ENCODE assay signal across 18 cellular contexts in genomic region chr2:10022464-10022863, GRCh38. TPM values are rescaled to one million over a fixed set of nuclear protein-coding genes. Genes with fewer than 3 reads are reported as not detected.
DNase-seq lines count a peak whose midpoint lies in the region; TF ChIP-seq lines count a peak whose summit lies in the region.
"Had no signal": no experiment of that assay in that cellular context is flagged by ENCODE, and none has a peak within 500 bp of the region (broad histone marks: within the 10 kb centered on the region; RNA-seq: fewer than 3 reads in every experiment).

No MANE protein-coding gene starts in this region.

- H3K9me3 ChIP-seq in liver (ENCODE audit: control insufficient read depth in 4 of 4, low read length in 3 of 4): no peaks in the 10 kb centered on the region
- H3K9me3 ChIP-seq in sigmoid colon: no peaks in the 10 kb centered on the region
- H3K9me3 ChIP-seq: BE2C had no signal

- peak; percentile 20 for DNase-seq in chondrocyte (ENCODE audit: low spot score)
- DNase-seq in sigmoid colon: peak; percentile 34
- DNase-seq in NCI-H446 (lab: John Stamatoyannopoulos, UW): no peak
- DNase-seq in activated naive CD4-positive, alpha-beta T cell (lab: John Stamatoyannopoulos, UW): no peak
- no peak for DNase-seq in DMS 273 treated with DMSO at 0.1 percent for 48 hours (lab: John Stamatoyannopoulos, UW)
- DNase-seq: BE2C, DND-41, Kasumi-1, NCI-H1694, NCI-H2081, NCI-H2171 treated with DMSO at 0.1 percent for 48 hours, NCI-H526, OCI-M1, Right ventricle myocardium superior had no signal

- H3K36me3 ChIP-seq in liver (ENCODE audit: control insufficient read depth in 4 of 4, insufficient read depth in 3 of 4, low read depth in 1 of 4, low read length in 3 of 4) (no peaks in the 10 kb centered on the region), sigmoid colon (no peaks in the 10 kb centered on the region)
- H3K36me3 ChIP-seq: BE2C had no signal

- peaks cover 14% of the 10 kb centered on the region for H3K27me3 Mint-ChIP-seq in chondrocyte (ENCODE audit: low read depth)

- TF ChIP-seq CTCF in GM12872 (IDR thresholded peaks at IDR 0.05; ENCODE audit: insufficient read depth, low read depth, low read length): peak; percentile 9; the same call in 1 of the 3 replicates
- TF ChIP-seq CTCF in chondrocyte (IDR thresholded peaks at IDR 0.05): no peak
- TF ChIP-seq CTCF in liver (IDR thresholded peaks at IDR 0.05; ENCODE audit: low read depth, low read length, missing input control): no peak
- TF ChIP-seq CTCF in sigmoid colon (IDR thresholded peaks at IDR 0.05): no peak

- no peaks in the 10 kb centered on the region for H3K36me3 Mint-ChIP-seq in chondrocyte (ENCODE audit: low read depth)

- no peak overlapping the region for H3K4me3 Mint-ChIP-seq in chondrocyte (ENCODE audit: unreplicated experiment)

- H3K9ac ChIP-seq in liver (ENCODE audit: low read depth in 1 of 2, low read length in 2 of 2): no peak overlapping the region

- TF ChIP-seq RAD21 in liver (IDR thresholded peaks at IDR 0.05): peak in 1 of 2 donors; percentile 29

- TF ChIP-seq POLR2A in sigmoid colon (IDR thresholded peaks at IDR 0.05): no peak

- peaks cover 9 to 18% (median 14%) of the 10 kb centered on the region in 4 donors for H3K4me1 ChIP-seq in liver (ENCODE audit: control insufficient read depth in 4 of 4, insufficient read depth in 4 of 4, low read length in 3 of 4)
- no peaks in the 10 kb centered on the region for H3K4me1 ChIP-seq in sigmoid colon
- H3K4me1 ChIP-seq: A549, BE2C had no signal

- WGBS in liver: 94% methylated on average over 4 of the region's 4 CpGs
- 91 to 95% methylated on average over 4 of the region's 4 CpGs for WGBS in sigmoid colon, 2 donors

- no peak for TF ChIP-seq EP300 in sigmoid colon (IDR thresholded peaks at IDR 0.05)

- H3K27ac ChIP-seq in liver (ENCODE audit: low read depth in 1 of 2, low read length in 2 of 2): no peak overlapping the region
- no peak overlapping the region for H3K27ac ChIP-seq in sigmoid colon
- H3K27ac ChIP-seq: A549 had no signal

- intact Hi-C loops in sigmoid colon (cut with DNase I): no loop called here

- H3K27ac Mint-ChIP-seq in chondrocyte (ENCODE audit: unreplicated experiment): no peak overlapping the region

- H3K27me3 ChIP-seq in liver (ENCODE audit: control insufficient read depth in 4 of 4, insufficient read depth in 4 of 4, low read length in 3 of 4): no peaks in the 10 kb centered on the region
- no peaks in the 10 kb centered on the region for H3K27me3 ChIP-seq in sigmoid colon
- H3K27me3 ChIP-seq: BE2C had no signal

- no peaks in the 10 kb centered on the region for H3K4me1 Mint-ChIP-seq in chondrocyte (ENCODE audit: low read depth)

- H3K4me3 ChIP-seq in liver (ENCODE audit: low read depth in 1 of 3, low read length in 3 of 3): no peak overlapping the region
- no peak overlapping the region for H3K4me3 ChIP-seq in sigmoid colon
- H3K4me3 ChIP-seq: A549 had no signal

- H3K9me3 Mint-ChIP-seq in chondrocyte (ENCODE audit: low read depth): peaks cover 8% of the 10 kb centered on the region

TF ChIP-seq in liver, 16 proteins besides CTCF, POLR2A, EP300 and RAD21:
- TF ChIP-seq YY1 (IDR thresholded peaks at IDR 0.05) (no peak), RXRA (IDR thresholded peaks at IDR 0.05) (peak; percentile 65 to 72), SP1 (IDR thresholded peaks at IDR 0.05) (peak; percentile 17)

RNA-seq across cellular contexts. Expression of gene KLF11, which starts 20.9 kb away (rescaled TPM):
- 10.7 to 16.2 TPM (median 15.2 TPM) in 3 replicates for total RNA-seq in chondrocyte
- 10 to 100 TPM; 13.2 to 43.0 TPM for total RNA-seq in liver
- polyA plus RNA-seq in liver: 10 to 100 TPM; 10.5 to 15.8 TPM
- total RNA-seq in sigmoid colon: 10 to 100 TPM; 18.5 to 41.3 (median 29.7) TPM
- 1 to 10 TPM; 3.9 to 7.2 (median 5.8) TPM for polyA plus RNA-seq in sigmoid colon

RNA-seq across cellular contexts. Expression of gene CYS1, which starts 57.7 kb away (rescaled TPM):
- total RNA-seq in chondrocyte: 4.9 to 7.0 TPM (median 5.4 TPM) in 3 replicates
- 1 to 10 TPM; 1.3 to 4.1 TPM for total RNA-seq in liver
- polyA plus RNA-seq in liver: under 1 TPM; 0.07 to 0.72 TPM
- 10 to 100 TPM in 2 of 4 donors, 1 to 10 TPM in 2; 7.5 to 24.6 (median 9.6) TPM for total RNA-seq in sigmoid colon
- 1 to 10 TPM in 1 of 3 donors, under 1 TPM in 2; 0.46 to 1.8 (median 0.83) TPM for polyA plus RNA-seq in sigmoid colon
- total RNA-seq: MCF 10A had no signal

Comparison
In these comparisons a context has a peak if more than half of its experiments do, and no peak if none do; other contexts are left out.
1. DNase-seq: peak in chondrocyte (single experiment) and sigmoid colon (single experiment); none in NCI-H446 (0 of 2), activated naive CD4-positive, alpha-beta T cell (0 of 4) and DMS 273 treated with DMSO at 0.1 percent for 48 hours (single experiment).